13 cellular contexts compared by ENCODE assay signal in the genomic region with DNA sequence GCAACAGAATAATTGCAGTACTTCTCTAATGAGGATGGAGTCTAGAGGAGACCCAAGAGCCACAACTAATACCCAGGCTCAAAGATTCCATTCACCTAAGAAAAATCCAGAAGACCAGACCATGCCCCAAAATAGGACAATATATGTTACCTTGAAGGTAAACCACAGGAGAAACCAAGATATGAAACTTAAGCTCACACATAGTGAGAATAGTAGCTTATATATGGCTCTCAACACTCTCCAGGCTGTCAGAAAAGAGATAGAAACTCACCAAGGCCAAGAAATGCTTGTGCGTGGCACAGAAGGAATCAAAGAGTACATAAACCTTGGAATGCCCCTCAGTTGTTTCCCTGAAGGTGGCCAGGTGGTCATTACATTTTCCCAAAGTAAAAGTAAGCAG. TPM values are rescaled to one million over a fixed set of nuclear protein-coding genes. Genes with fewer than 3 reads are reported as not detected.
A peak's percentile ranks its signal among the peaks of the same experiment; 100 is the strongest.
DNase-seq lines count a peak whose midpoint lies in the region; ATAC-seq, FAIRE-seq and TF ChIP-seq lines count a peak whose summit lies in the region.
"Had no signal": no experiment of that assay in that cellular context is flagged by ENCODE, and none has a peak within 500 bp of the region (broad histone marks: within the 10 kb centered on the region; RNA-seq: fewer than 3 reads in every experiment).

No MANE protein-coding gene starts in this region.

- TF ChIP-seq EP300 in GM12878 (IDR thresholded peaks at IDR 0.05; ENCODE audit: borderline replicate concordance in 1 of 2, control insufficient read depth in 1 of 2, low read depth in 2 of 2, low read length in 2 of 2): 0 out of 4 replicates have a peak, but pooled peaks of 1 of the 2 experiments have one; percentile 17

- no peak for TF ChIP-seq CTCF in GM12878 (IDR thresholded peaks at IDR 0.05 in 2 of 3, conservative IDR thresholded peaks at IDR 0.05 in 1 of 3; ENCODE audit: control insufficient read depth in 2 of 3, extremely low read depth in 1 of 3, insufficient read depth in 1 of 3, low read depth in 3 of 3, low read length in 3 of 3)

- SMC1A ChIA-PET in GM12878 (lab: Charles Lee; ENCODE audit: uncharacterized antibody, unreplicated experiment): interaction anchor here (1.0 to 2.8 kb wide), 12 partner anchors 9 to 122 kb away, joined by 3 to 17 read pairs (median 4); a partner anchor contains a TSS

- DNase-seq in GM12878 (ENCODE audit: low read depth, low spot score) (no peak), KG1 (lab: John Stamatoyannopoulos, UW) (no peak), iPS-NIHi11 (ENCODE audit: low spot score) (no peak), NCI-H2171 treated with DMSO at 0.1 percent for 48 hours (lab: John Stamatoyannopoulos, UW) (no peak), frontal cortex (ENCODE audit: low spot score in 2 of 2) (no peak)
- DNase-seq: foreskin melanocyte, mammary epithelial cell, Right ventricle myocardium superior had no signal

- peak overlapping the region; percentile 48; the same call in 1 of the 2 replicates for H3K9ac ChIP-seq in GM12878 (ENCODE audit: control insufficient read depth, insufficient read depth, low read length)

- TF ChIP-seq RAD21 in GM12878 (IDR thresholded peaks at IDR 0.05; ENCODE audit: insufficient read depth, low read depth, low read length): no peak

- H3K79me2 ChIP-seq in GM12878 (ENCODE audit: control insufficient read depth, insufficient read depth, low read length): peaks cover 34% of the 10 kb centered on the region

- CTCF ChIA-PET in GM12878 (lab: Yijun Ruan, JAX): interaction anchor here (1.3 to 2.9 kb wide), 10 partner anchors 10 to 98 kb away, joined by 3 to 17 read pairs (median 8); a partner anchor contains a TSS

- H3K4me1 ChIP-seq in GM12878 (ENCODE audit: control insufficient read depth, insufficient read depth, low read length): peaks cover 34% of the 10 kb centered on the region
- H3K4me1 ChIP-seq: right atrium auricular region had no signal

- H3K4me3 ChIP-seq in GM12878: peak overlapping the region; percentile 44; the same call in 1 of the 2 replicates
- H3K4me3 ChIP-seq: K562, right atrium auricular region had no signal

- RAD21 ChIA-PET in GM12878 (lab: Charles Lee; ENCODE audit: unreplicated experiment): interaction anchor here (1.2 to 2.1 kb wide), 6 partner anchors 10 to 35 kb away, joined by 3 to 11 read pairs (median 3); a partner anchor contains a TSS

- BruUV-seq in GM12878 (replicated peaks; lab: Mats Ljungman, UMichigan): no TSS peak

- in situ Hi-C loops in GM12878 (cut with MboI): loop anchor here (10.0 kb wide), 1 partner anchor 497 kb away; no protein-coding TSS in a partner anchor

- no peak for FAIRE-seq in GM12878 (lab: Jason Lieb, UNC)
- no peak for FAIRE-seq in frontal cortex (lab: Jason Lieb, UNC)
- FAIRE-seq: K562 had no signal

- WGBS in GM12878 (ENCODE audit: insufficient coverage, insufficient replicate concordance, low lambda C conversion rate, missing lambda C conversion rate): 4% methylated on average over 1 of the region's 1 CpG

- no peaks in the 10 kb centered on the region for H4K20me1 ChIP-seq in GM12878 (ENCODE audit: control insufficient read depth, insufficient read depth)

- no peak overlapping the region for H2AFZ ChIP-seq in GM12878 (ENCODE audit: control insufficient read depth, low read depth, low read length)

- no peaks in the 10 kb centered on the region for H3K9me3 ChIP-seq in GM12878 (replicated peaks; ENCODE audit: control insufficient read depth, insufficient read depth, low read length)
- H3K9me3 ChIP-seq: right atrium auricular region had no signal

- peak overlapping the region; percentile 83 for H3K27ac ChIP-seq in GM12878 (ENCODE audit: control insufficient read depth, insufficient read depth)
- H3K27ac ChIP-seq: right atrium auricular region had no signal

- POLR2A ChIA-PET in GM12878 (lab: Charles Lee): interaction anchor here (0.5 to 1.4 kb wide), 4 partner anchors 8 to 51 kb away, joined by 3 to 5 read pairs (median 3); a partner anchor contains a TSS

- TF ChIP-seq POLR2A in GM12878 (IDR thresholded peaks at IDR 0.05; ENCODE audit: low read depth, low read length): no peak

- no peaks in the 10 kb centered on the region for H3K27me3 ChIP-seq in GM12878 (replicated peaks in 1 of 2; ENCODE audit: control insufficient read depth in 2 of 2, insufficient read depth in 2 of 2, low read length in 1 of 2)
- H3K27me3 ChIP-seq: right atrium auricular region had no signal

- ATAC-seq in GM18861 (IDR thresholded peaks at IDR 0.05; ENCODE audit: unreplicated experiment) (peak; percentile 36), GM21447 (IDR thresholded peaks at IDR 0.05; ENCODE audit: unreplicated experiment) (peak; percentile 67), HG03159 (IDR thresholded peaks at IDR 0.05; ENCODE audit: unreplicated experiment) (peak; percentile 51), GM12878 (peak; percentile 83)
- ATAC-seq: K562 had no signal

- peaks cover 0 to 1% of the 10 kb centered on the region in 2 experiments; a peak in 2 of 4 replicates for H3K36me3 ChIP-seq in GM12878 (ENCODE audit: control insufficient read depth in 2 of 2, insufficient read depth in 2 of 2, low read length in 1 of 2)

- peak overlapping the region; percentile 84 for H3K4me2 ChIP-seq in GM12878 (ENCODE audit: control insufficient read depth, insufficient read depth)

- intact Hi-C loops in GM12878 (cut with micrococcal nuclease; ENCODE audit: unreplicated experiment): loop anchor here (1.0 kb wide), 1 partner anchor 7 kb away; no protein-coding TSS in a partner anchor

TF ChIP-seq in GM12878, 131 proteins besides CTCF, POLR2A, EP300 and RAD21 (continues in another document):
- peak; percentile 87 for TF ChIP-seq RUNX3 (IDR thresholded peaks at IDR 0.05; ENCODE audit: low read length)

RNA-seq across cellular contexts. Expression of a gene that starts 9.1 kb away (rescaled TPM):
- 147 and 148 TPM in 2 replicates for total RNA-seq in GM12878 (2013; cell fraction: nucleolus; rRNA removed)
- total RNA-seq in GM12878 (2014; rRNA removed): 69.1 and 95.4 TPM in 2 replicates
- total RNA-seq in GM12878 (2014; rRNA removed; fragmentation: Illumina TruSeq; extraction: Trizol): 93.8 and 95.0 TPM in 2 replicates
- 58.3 and 66.5 TPM in 2 replicates for total RNA-seq in GM12878 (2021)
- 23.7 TPM for polyA plus RNA-seq in GM12878 (2011; ENCODE audit: low read depth)
- 79.3 and 114 TPM in 2 replicates for polyA plus RNA-seq in GM12878 (2011; rRNA removed)
- 37.7 and 38.6 TPM in 2 replicates for polyA plus RNA-seq in GM12878 (2011; cell fraction: cytosol; rRNA removed)
- 111 and 114 TPM in 2 replicates for polyA plus RNA-seq in GM12878 (2011; cell fraction: nucleus; rRNA removed)
- 33.9 and 43.9 TPM in 2 replicates for polyA plus RNA-seq in GM12878 (2012)
- 83.6 and 102 TPM in 2 replicates for polyA plus RNA-seq in GM12878 (2014; fragmentation: Illumina TruSeq; extraction: Trizol)
- 10 to 100 TPM; 26.6 to 41.6 TPM for polyA plus RNA-seq in GM12878 (2014; fragmentation: Nextera tagmentation; extraction: Ambion mirVana)
- polyA plus RNA-seq in GM12878 (2014; rRNA removed): 64.7 and 64.9 TPM in 2 replicates
- polyA plus RNA-seq in GM12878 (2016; fragmentation: Nextera tagmentation; extraction: Ambion mirVana): 10 to 100 TPM; 53.0 to 68.6 TPM
- 46.1 and 53.8 TPM in 2 replicates for polyA minus RNA-seq in GM12878 (2011; rRNA and poly(A)+ RNA removed)
- polyA minus RNA-seq in GM12878 (2011; cell fraction: cytosol; rRNA and poly(A)+ RNA removed): 16.8 and 22.4 TPM in 2 replicates
- polyA minus RNA-seq in GM12878 (2011; cell fraction: nucleus; rRNA and poly(A)+ RNA removed): 45.1 and 57.6 TPM in 2 replicates
- 7.3 TPM for total RNA-seq in frontal cortex

RNA-seq across cellular contexts. Expression of a gene that starts 20.2 kb away (rescaled TPM):
- total RNA-seq in GM12878 (2013; cell fraction: nucleolus; rRNA removed): 258 and 287 TPM in 2 replicates
- total RNA-seq in GM12878 (2014; rRNA removed) (11.9 and 14.2 TPM in 2 replicates), GM12878 (2014; rRNA removed; fragmentation: Illumina TruSeq; extraction: Trizol) (8.7 and 10.3 TPM in 2 replicates), GM12878 (2021) (25.8 and 27.9 TPM in 2 replicates), frontal cortex (42.0 TPM)
- 18.7 TPM for polyA plus RNA-seq in GM12878 (2011; ENCODE audit: low read depth)
- polyA plus RNA-seq in GM12878 (2011; rRNA removed) (10.6 and 17.4 TPM in 2 replicates), GM12878 (2014; fragmentation: Illumina TruSeq; extraction: Trizol) (19.4 TPM in 2 replicates), GM12878 (2014; fragmentation: Nextera tagmentation; extraction: Ambion mirVana) (1 to 10 TPM; 5.9 to 6.9 TPM), GM12878 (2014; rRNA removed) (10.6 and 11.2 TPM in 2 replicates), GM12878 (2016; fragmentation: Nextera tagmentation; extraction: Ambion mirVana) (1 to 10 TPM; 3.8 to 6.3 TPM)
- polyA plus RNA-seq in GM12878 (2011; cell fraction: cytosol; rRNA removed): 20.6 and 27.1 TPM in 2 replicates
- 137 and 150 TPM in 2 replicates for polyA plus RNA-seq in GM12878 (2011; cell fraction: nucleus; rRNA removed)
- 20.5 and 31.1 TPM in 2 replicates for polyA plus RNA-seq in GM12878 (2012)
- 29.2 and 46.7 TPM in 2 replicates for polyA minus RNA-seq in GM12878 (2011; rRNA and poly(A)+ RNA removed)
- polyA minus RNA-seq in GM12878 (2011; cell fraction: cytosol; rRNA and poly(A)+ RNA removed): 16.0 and 19.2 TPM in 2 replicates
- 75.1 and 91.1 TPM in 2 replicates for polyA minus RNA-seq in GM12878 (2011; cell fraction: nucleus; rRNA and poly(A)+ RNA removed)

RNA-seq across cellular contexts. Expression of a gene that starts 44.7 kb away (rescaled TPM):
- 69.8 and 80.1 TPM in 2 replicates for total RNA-seq in GM12878 (2013; cell fraction: nucleolus; rRNA removed)
- 53.4 and 59.7 TPM in 2 replicates for total RNA-seq in GM12878 (2014; rRNA removed)
- total RNA-seq in GM12878 (2014; rRNA removed; fragmentation: Illumina TruSeq; extraction: Trizol): 76.6 and 76.7 TPM in 2 replicates
- 52.0 and 58.9 TPM in 2 replicates for total RNA-seq in GM12878 (2021)
- 13.4 TPM for polyA plus RNA-seq in GM12878 (2011; ENCODE audit: low read depth)
- 35.9 and 59.7 TPM in 2 replicates for polyA plus RNA-seq in GM12878 (2011; rRNA removed)
- polyA plus RNA-seq in GM12878 (2011; cell fraction: cytosol; rRNA removed): 12.0 and 13.2 TPM in 2 replicates
- 19.9 and 23.0 TPM in 2 replicates for polyA plus RNA-seq in GM12878 (2011; cell fraction: nucleus; rRNA removed)
- polyA plus RNA-seq in GM12878 (2012): 24.0 and 25.0 TPM in 2 replicates
- polyA plus RNA-seq in GM12878 (2014; fragmentation: Illumina TruSeq; extraction: Trizol): 79.5 and 94.6 TPM in 2 replicates
- polyA plus RNA-seq in GM12878 (2014; fragmentation: Nextera tagmentation; extraction: Ambion mirVana): 10 to 100 TPM; 42.0 to 65.3 TPM
- polyA plus RNA-seq in GM12878 (2014; rRNA removed): 35.8 and 42.2 TPM in 2 replicates
- 10 to 100 TPM; 96.3 to 97.2 TPM for polyA plus RNA-seq in GM12878 (2016; fragmentation: Nextera tagmentation; extraction: Ambion mirVana)
- 30.2 and 57.1 TPM in 2 replicates for polyA minus RNA-seq in GM12878 (2011; rRNA and poly(A)+ RNA removed)
- 11.6 and 16.7 TPM in 2 replicates for polyA minus RNA-seq in GM12878 (2011; cell fraction: cytosol; rRNA and poly(A)+ RNA removed)
- 48.1 and 63.7 TPM in 2 replicates for polyA minus RNA-seq in GM12878 (2011; cell fraction: nucleus; rRNA and poly(A)+ RNA removed)
- 2.9 TPM for total RNA-seq in frontal cortex

Comparison
In these comparisons a context has a peak if more than half of its experiments do, and no peak if none do; other contexts are left out.
1. RNA of a gene that starts 44.7 kb away (total RNA-seq): 52.0 to 80.1 TPM in GM12878; 2.9 TPM in frontal cortex (single experiment); every median in the first group is over 10 times any median in the second.
2. Peak in every context shown above with its lines, with median percentiles within 50 percentile points of each other: ATAC-seq.